ENCODE assay signal across 23 cellular contexts in genomic region chr5:126415789-126416188, GRCh38. TPM values are rescaled to one million over a fixed set of nuclear protein-coding genes. Genes with fewer than 3 reads are reported as not detected.
DNase-seq lines count a peak whose midpoint lies in the region; ATAC-seq and TF ChIP-seq lines count a peak whose summit lies in the region.
"Had no signal": no experiment of that assay in that cellular context is flagged by ENCODE, and none has a peak within 500 bp of the region (broad histone marks: within the 10 kb centered on the region; RNA-seq: fewer than 3 reads in every experiment).

No MANE protein-coding gene starts in this region.

- intact Hi-C loops in heart right ventricle (cut with DNase I) (no loop called here), left ventricle myocardium superior (cut with micrococcal nuclease) (loop anchor here (10.0 kb wide), 1 partner anchor 119 kb away; no protein-coding TSS in a partner anchor), esophagus muscularis mucosa (cut with DNase I) (no loop called here), transverse colon (cut with DNase I; ENCODE audit: low total_unique reads) (loop anchor here (10.0 kb wide), 1 partner anchor 51 kb away; no protein-coding TSS in a partner anchor)

- H4K20me1 ChIP-seq in neural cell (ENCODE audit: insufficient read depth): no peaks in the 10 kb centered on the region

- H3F3A ChIP-seq in neural cell (ENCODE audit: insufficient read depth, low read length, poor library complexity, severe bottlenecking): no peaks in the 10 kb centered on the region

- TF ChIP-seq POLR2A in esophagus muscularis mucosa (IDR thresholded peaks at IDR 0.05; ENCODE audit: low read depth): no peak
- TF ChIP-seq POLR2A in transverse colon (IDR thresholded peaks at IDR 0.05): no peak

- no peaks in the 10 kb centered on the region for H3K9me3 Mint-ChIP-seq in effector memory CD8-positive, alpha-beta T cell

- peaks cover 0 to 8% (median 0%) of the 10 kb centered on the region in 11 donors for H3K9me3 ChIP-seq in heart right ventricle
- H3K9me3 ChIP-seq in esophagus muscularis mucosa: no peaks in the 10 kb centered on the region
- H3K9me3 ChIP-seq in neural cell (ENCODE audit: low read length): peaks cover 4% of the 10 kb centered on the region
- H3K9me3 ChIP-seq in transverse colon: no peaks in the 10 kb centered on the region
- H3K9me3 ChIP-seq: mucosa of descending colon, neutrophil had no signal

- H3K36me3 ChIP-seq in heart right ventricle (no peaks in the 10 kb centered on the region), esophagus muscularis mucosa (no peaks in the 10 kb centered on the region), neural cell (ENCODE audit: insufficient read depth, low read length) (no peaks in the 10 kb centered on the region), transverse colon (no peaks in the 10 kb centered on the region)
- H3K36me3 ChIP-seq: neutrophil had no signal

- peaks cover 31 to 48% of the 10 kb centered on the region in 2 donors for H3K27me3 Mint-ChIP-seq in effector memory CD8-positive, alpha-beta T cell

- TF ChIP-seq RAD21 in neural cell (conservative IDR thresholded peaks at IDR 0.05): no peak

- peaks cover 10 to 33% (median 27%) of the 10 kb centered on the region in 9 donors for H3K4me1 ChIP-seq in heart right ventricle
- H3K4me1 ChIP-seq in esophagus muscularis mucosa: peaks cover 16 to 38% (median 34%) of the 10 kb centered on the region in 4 donors
- peaks cover 7 to 15% (median 11%) of the 10 kb centered on the region in 4 donors for H3K4me1 ChIP-seq in transverse colon

- H3K4me3 ChIP-seq in heart right ventricle (peak overlapping the region in 3 of 10 donors; percentile 5 to 11 (median 6)), esophagus muscularis mucosa (no peak overlapping the region), neural cell (ENCODE audit: low read length) (no peak overlapping the region), transverse colon (no peak overlapping the region)
- H3K4me3 ChIP-seq: GM12878, mucosa of descending colon had no signal

- no peak overlapping the region for H3K27ac Mint-ChIP-seq in effector memory CD8-positive, alpha-beta T cell
- H3K27ac Mint-ChIP-seq: activated CD4-positive, alpha-beta T cell treated with anti-CD3 and anti-CD28 coated beads, Interleukin-2, amount 10 ng/mL, durations not matched to agents 24 days and 14 days; B cell; T-helper 1 cell treated with Interleukin-12 subunit alpha and Interleukin-12 subunit beta and Interleukin-4 antibody, amounts not matched to agents 30 μg/mL and 1 μg/mL, for 36 hours had no signal

- H3K4me2 ChIP-seq in neural cell (ENCODE audit: low read length): no peak overlapping the region

- TF ChIP-seq EP300 in esophagus muscularis mucosa (IDR thresholded peaks at IDR 0.05): no peak
- peak; percentile 93 for TF ChIP-seq EP300 in neural cell (conservative IDR thresholded peaks at IDR 0.05; ENCODE audit: poor library complexity, severe bottlenecking)
- TF ChIP-seq EP300 in transverse colon (IDR thresholded peaks at IDR 0.05; ENCODE audit: low read depth): no peak

- DNase-seq in heart right ventricle: no peak
- no peak for DNase-seq in left ventricle myocardium superior
- DNase-seq in esophagus muscularis mucosa (ENCODE audit: extremely low spot score): no peak
- no peak for DNase-seq in transverse colon
- DNase-seq in NCI-H1417 treated with DMSO at 0.1 percent for 48 hours (lab: John Stamatoyannopoulos, UW): no peak
- no peak for DNase-seq in activated T-cell treated with anti-CD3 and anti-CD28 coated beads, Interleukin-2, amount 50 U/mL, for 48 hours
- DNase-seq in effector memory CD8-positive, alpha-beta T cell: no peak
- DNase-seq: activated CD4-positive, alpha-beta T cell treated with anti-CD3 and anti-CD28 coated beads, Interleukin-2, amount 10 ng/mL, durations not matched to agents 24 days and 14 days; activated naive CD4-positive, alpha-beta T cell treated with anti-CD3 and anti-CD28 coated beads, Interleukin-2, amount 50 U/mL, for 16 hours; cerebellar nuclear complex; DMS79; effector memory CD4-positive, alpha-beta T cell; head of caudate nucleus; mucosa of descending colon; NCI-H187 treated with DMSO at 0.1 percent for 48 hours; NCI-H345; SIG-M5 had no signal

- ATAC-seq in heart right ventricle: no peak
- no peak for ATAC-seq in left ventricle myocardium superior
- ATAC-seq in effector memory CD8-positive, alpha-beta T cell (replicated peaks): no peak
- ATAC-seq: GM12878, mucosa of descending colon had no signal

- no peak overlapping the region for H3K4me3 Mint-ChIP-seq in effector memory CD8-positive, alpha-beta T cell
- H3K4me3 Mint-ChIP-seq: activated CD4-positive, alpha-beta T cell treated with anti-CD3 and anti-CD28 coated beads, Interleukin-2, amount 10 ng/mL, durations not matched to agents 24 days and 14 days; B cell; T-helper 1 cell treated with Interleukin-12 subunit alpha and Interleukin-12 subunit beta and Interleukin-4 antibody, amounts not matched to agents 30 μg/mL and 1 μg/mL, for 36 hours had no signal

- no peak overlapping the region for H2AFZ ChIP-seq in neural cell (ENCODE audit: low read depth, low read length)

- 60 to 64% methylated on average over 4 of the region's 4 CpGs for WGBS in heart right ventricle, 2 donors
- WGBS in esophagus muscularis mucosa: 45% methylated on average over 4 of the region's 4 CpGs
- 70 to 80% methylated on average over 4 of the region's 4 CpGs for WGBS in transverse colon (ENCODE audit: low coverage in 1 of 2), 2 donors

- H3K9ac ChIP-seq in neural cell (ENCODE audit: low read length): no peak overlapping the region

- no peaks in the 10 kb centered on the region for H3K4me1 Mint-ChIP-seq in effector memory CD8-positive, alpha-beta T cell (ENCODE audit: low read depth in 2 of 2)

- H3K27me3 ChIP-seq in heart right ventricle: no peaks in the 10 kb centered on the region
- H3K27me3 ChIP-seq in esophagus muscularis mucosa: no peaks in the 10 kb centered on the region
- no peaks in the 10 kb centered on the region for H3K27me3 ChIP-seq in neural cell (ENCODE audit: insufficient read depth, low read depth, low read length)
- H3K27me3 ChIP-seq in transverse colon: no peaks in the 10 kb centered on the region
- H3K27me3 ChIP-seq: neutrophil had no signal

- H3K27ac ChIP-seq in heart right ventricle (peak overlapping the region; percentile 22 to 84 (median 66)), esophagus muscularis mucosa (replicated peaks in 1 of 4) (peak overlapping the region; percentile 62 to 79 (median 78)), neural cell (ENCODE audit: low read length) (no peak overlapping the region), transverse colon (peak overlapping the region; percentile 54 to 72 (median 56))
- H3K27ac ChIP-seq: neutrophil, VCaP had no signal

- in situ Hi-C loops in transverse colon (cut with MboI; ENCODE audit: low pct_ligation_motif_present in 1 of 4, low pct_unique_long_range_greater_than_20kb in 1 of 4, low sequenced_read_pairs in 3 of 4): no loop called here

- no peaks in the 10 kb centered on the region for H3K79me2 ChIP-seq in neural cell (replicated peaks; ENCODE audit: insufficient read depth, low read length)

- no peaks in the 10 kb centered on the region for H3K9me2 ChIP-seq in neural cell (ENCODE audit: insufficient read depth, low read length)

- no peaks in the 10 kb centered on the region for H3K36me3 Mint-ChIP-seq in effector memory CD8-positive, alpha-beta T cell (ENCODE audit: insufficient read depth)

- TF ChIP-seq CTCF in heart right ventricle (IDR thresholded peaks at IDR 0.05) (no peak), esophagus muscularis mucosa (IDR thresholded peaks at IDR 0.05) (no peak), neural cell (IDR thresholded peaks at IDR 0.05; ENCODE audit: poor library complexity, severe bottlenecking) (no peak), transverse colon (IDR thresholded peaks at IDR 0.05) (no peak)

TF ChIP-seq in neural cell, 6 proteins besides CTCF, POLR2A, EP300 and RAD21:
- TF ChIP-seq REST (IDR thresholded peaks at IDR 0.05; ENCODE audit: borderline replicate concordance): no peak
- TF ChIP-seq POLR2AphosphoS5 (IDR thresholded peaks at IDR 0.05): peak; percentile 85

RNA-seq across cellular contexts. Expression of gene GRAMD2B, which starts 7.4 kb away (rescaled TPM):
- total RNA-seq in heart right ventricle (10 to 100 TPM; 29.1 to 47.3 (median 35.3) TPM), left ventricle myocardium superior (35.2 TPM), esophagus muscularis mucosa (10 to 100 TPM; 37.9 to 76.5 (median 49.4) TPM), transverse colon (100 to 1,000 TPM in 3 of 4 donors, 10 to 100 TPM in 1; 93.9 to 191 (median 161) TPM)
- polyA plus RNA-seq in heart right ventricle (10 to 100 TPM; 10.7 to 13.3 TPM), neural cell (0.42 TPM in 1 of 2 replicates, not detected in the other)
- polyA minus RNA-seq in neural cell: 1.6 TPM in 1 of 2 replicates, not detected in the other

Comparison
In these comparisons a context has a peak if more than half of its experiments do, and no peak if none do; other contexts are left out.
1. intact Hi-C loops: an anchor here in left ventricle myocardium superior (10.0 kb wide) and transverse colon (10.0 kb wide); none called in heart right ventricle and esophagus muscularis mucosa.